8 cellular contexts compared by ENCODE assay signal in genomic region chr5:50667653-50668403, GRCh38. TPM values are rescaled to one million over a fixed set of nuclear protein-coding genes. Genes with fewer than 3 reads are reported as not detected.
A peak's percentile ranks its signal among the peaks of the same experiment; 100 is the strongest.
DNase-seq lines count a peak whose midpoint lies in the region; ATAC-seq, FAIRE-seq and TF ChIP-seq lines count a peak whose summit lies in the region.

No MANE protein-coding gene starts in this region.

- H3K4me3 ChIP-seq in KMS-11 (IDR thresholded peaks at IDR 0.05; ENCODE audit: insufficient read depth, low read depth, low read length) (peak overlapping the region; percentile 48), GM12878 (peak overlapping the region; percentile 81)

- no TSS peak for BruUV-seq in GM12878 (replicated peaks; lab: Mats Ljungman, UMichigan)

- H2AFZ ChIP-seq in KMS-11 (ENCODE audit: low read depth) (peak overlapping the region; percentile 72), GM12878 (ENCODE audit: control insufficient read depth, low read depth, low read length) (peak overlapping the region; percentile 60)

- no peak for FAIRE-seq in GM12878 (lab: Jason Lieb, UNC)

- under 1% methylated on average over 34 of the region's 43 CpGs for WGBS in GM12878 (ENCODE audit: insufficient coverage, insufficient replicate concordance, low lambda C conversion rate, missing lambda C conversion rate)

- POLR2A ChIA-PET in GM12878 (lab: Charles Lee) = interaction anchor here (0.6 to 1.5 kb wide), 8 partner anchors 17 to 222 kb away, joined by 3 to 5 read pairs (median 3); no protein-coding TSS in a partner anchor

- H3K9ac ChIP-seq in KMS-11 (peak overlapping the region; percentile 96), GM12878 (ENCODE audit: control insufficient read depth, insufficient read depth, low read length) (peak overlapping the region; percentile 79)

- peak; percentile 89 for ATAC-seq in GM21723 (IDR thresholded peaks at IDR 0.05; ENCODE audit: unreplicated experiment)
- peak; percentile 84 for ATAC-seq in GM12878

- H4K20me1 ChIP-seq in KMS-11 (ENCODE audit: insufficient read depth) = no peaks in the 10 kb centered on the region
- H4K20me1 ChIP-seq in GM12878 (ENCODE audit: control insufficient read depth, insufficient read depth) = no peaks in the 10 kb centered on the region

- H3K36me3 ChIP-seq in KMS-11 (ENCODE audit: insufficient read depth) = no peaks in the 10 kb centered on the region
- H3K36me3 ChIP-seq in GM12878 (ENCODE audit: control insufficient read depth in 2 of 2, insufficient read depth in 2 of 2, low read length in 1 of 2) = no peaks in the 10 kb centered on the region; a peak in 2 of 4 replicates

- intact Hi-C loops in GM12878 (cut with micrococcal nuclease; ENCODE audit: unreplicated experiment) = loop anchor here (1.0 to 5.0 kb wide), 5 partner anchors 43 to 221 kb away; no protein-coding TSS in a partner anchor

- TF ChIP-seq EP300 in GM12878 (IDR thresholded peaks at IDR 0.05; ENCODE audit: borderline replicate concordance in 1 of 2, control insufficient read depth in 1 of 2, low read depth in 2 of 2, low read length in 2 of 2) = no peak

- in situ Hi-C loops in GM12878 (cut with MboI) = loop anchor here (10.0 kb wide), 1 partner anchor 233 kb away; no protein-coding TSS in a partner anchor

- TF ChIP-seq CTCF in KMS-11 (conservative IDR thresholded peaks at IDR 0.05; ENCODE audit: low read depth, low read length) (no peak), GM12878 (IDR thresholded peaks at IDR 0.05 in 2 of 3, conservative IDR thresholded peaks at IDR 0.05 in 1 of 3; ENCODE audit: control insufficient read depth in 2 of 3, extremely low read depth in 1 of 3, insufficient read depth in 1 of 3, low read depth in 3 of 3, low read length in 3 of 3) (no peak)

- H3K4me1 ChIP-seq in KMS-11 (ENCODE audit: low read depth, poor library complexity, severe bottlenecking) (peaks cover 30% of the 10 kb centered on the region), GM12878 (ENCODE audit: control insufficient read depth, insufficient read depth, low read length) (peaks cover 4% of the 10 kb centered on the region; the same call in 1 of the 2 replicates)

- CTCF ChIA-PET in GM12878 (lab: Yijun Ruan, JAX) = interaction anchor here (1.2 to 1.5 kb wide), 3 partner anchors 25 to 101 kb away, joined by 3 to 4 read pairs (median 3); no protein-coding TSS in a partner anchor

- H3K9me3 ChIP-seq in GM12878 (replicated peaks; ENCODE audit: control insufficient read depth, insufficient read depth, low read length) = no peaks in the 10 kb centered on the region

- peak; percentile 79 for TF ChIP-seq POLR2A in GM12878 (IDR thresholded peaks at IDR 0.05; ENCODE audit: low read depth, low read length)

- H3K27me3 ChIP-seq in KMS-11 (ENCODE audit: insufficient read depth, low read depth) (no peaks in the 10 kb centered on the region), GM12878 (replicated peaks in 1 of 2; ENCODE audit: control insufficient read depth in 2 of 2, insufficient read depth in 2 of 2, low read length in 1 of 2) (no peaks in the 10 kb centered on the region)

- DNase-seq in GF-D8 (lab: John Stamatoyannopoulos, UW) (peak; percentile 2), T-helper 9 cell (peak; percentile 85), GM12878 (ENCODE audit: low read depth, low spot score) (peak; percentile 55), iris pigment epithelial cell (ENCODE audit: low read depth) (peak; percentile 36), SKM-1 (lab: John Stamatoyannopoulos, UW; ENCODE audit: unreplicated experiment) (no peak)
- DNase-seq in stimulated activated CD4-positive, alpha-beta T cell treated with anti-CD3 and anti-CD28 coated beads, Interleukin-15, amount 100 ng/mL, for 48 hours (ENCODE audit: low read depth in 2 of 2) = peak; percentile 68 to 75

- H3K27ac ChIP-seq in KMS-11 = peak overlapping the region; percentile 87
- H3K27ac ChIP-seq in GM12878 (ENCODE audit: control insufficient read depth, insufficient read depth) = peak overlapping the region; percentile 91

- RAD21 ChIA-PET in GM12878 (lab: Charles Lee; ENCODE audit: unreplicated experiment) = interaction anchor here (1.5 kb wide), 1 partner anchor 78 kb away, joined by 7 read pairs; no protein-coding TSS in a partner anchor

- no peak; the same call in 1 of the 2 replicates for TF ChIP-seq RAD21 in GM12878 (IDR thresholded peaks at IDR 0.05; ENCODE audit: insufficient read depth, low read depth, low read length)

- SMC1A ChIA-PET in GM12878 (lab: Charles Lee; ENCODE audit: uncharacterized antibody, unreplicated experiment) = interaction anchor here (1.5 to 3.3 kb wide), 5 partner anchors 14 to 91 kb away, joined by 5 to 11 read pairs (median 6); no protein-coding TSS in a partner anchor

- peaks cover 28% of the 10 kb centered on the region for H3K79me2 ChIP-seq in KMS-11 (ENCODE audit: insufficient read depth, low read depth)
- peaks cover 57% of the 10 kb centered on the region for H3K79me2 ChIP-seq in GM12878 (ENCODE audit: control insufficient read depth, insufficient read depth, low read length)

- peak overlapping the region; percentile 88 for H3K4me2 ChIP-seq in KMS-11
- peak overlapping the region; percentile 94; the same call in 1 of the 2 replicates for H3K4me2 ChIP-seq in GM12878 (ENCODE audit: control insufficient read depth, insufficient read depth)

TF ChIP-seq in GM12878, 131 proteins besides CTCF, POLR2A, EP300 and RAD21 (continues in another document):
- TF ChIP-seq NBN (IDR thresholded peaks at IDR 0.05) (peak; percentile 73; the same call in 1 of the 2 replicates), JUNB (IDR thresholded peaks at IDR 0.05) (peak; percentile 26), ESRRA (IDR thresholded peaks at IDR 0.05; ENCODE audit: low read length) (no peak), BACH1 (IDR thresholded peaks at IDR 0.05; ENCODE audit: borderline replicate concordance) (peak; percentile 40; the same call in 1 of the 2 replicates), NFIC (IDR thresholded peaks at IDR 0.05; ENCODE audit: low read depth, low read length) (0 out of 2 replicates have a peak, but pooled peaks have one; percentile 47), BHLHE40 (IDR thresholded peaks at IDR 0.05; ENCODE audit: borderline replicate concordance in 1 of 2, low read depth in 2 of 2, low read length in 1 of 2) (no peak)
- TF ChIP-seq, protein P1, sequence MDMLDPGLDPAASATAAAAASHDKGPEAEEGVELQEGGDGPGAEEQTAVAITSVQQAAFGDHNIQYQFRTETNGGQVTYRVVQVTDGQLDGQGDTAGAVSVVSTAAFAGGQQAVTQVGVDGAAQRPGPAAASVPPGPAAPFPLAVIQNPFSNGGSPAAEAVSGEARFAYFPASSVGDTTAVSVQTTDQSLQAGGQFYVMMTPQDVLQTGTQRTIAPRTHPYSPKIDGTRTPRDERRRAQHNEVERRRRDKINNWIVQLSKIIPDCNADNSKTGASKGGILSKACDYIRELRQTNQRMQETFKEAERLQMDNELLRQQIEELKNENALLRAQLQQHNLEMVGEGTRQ (IDR thresholded peaks at IDR 0.05; ENCODE audit: borderline replicate concordance, low read depth, low read length) = no peak
- TF ChIP-seq, protein P2, sequence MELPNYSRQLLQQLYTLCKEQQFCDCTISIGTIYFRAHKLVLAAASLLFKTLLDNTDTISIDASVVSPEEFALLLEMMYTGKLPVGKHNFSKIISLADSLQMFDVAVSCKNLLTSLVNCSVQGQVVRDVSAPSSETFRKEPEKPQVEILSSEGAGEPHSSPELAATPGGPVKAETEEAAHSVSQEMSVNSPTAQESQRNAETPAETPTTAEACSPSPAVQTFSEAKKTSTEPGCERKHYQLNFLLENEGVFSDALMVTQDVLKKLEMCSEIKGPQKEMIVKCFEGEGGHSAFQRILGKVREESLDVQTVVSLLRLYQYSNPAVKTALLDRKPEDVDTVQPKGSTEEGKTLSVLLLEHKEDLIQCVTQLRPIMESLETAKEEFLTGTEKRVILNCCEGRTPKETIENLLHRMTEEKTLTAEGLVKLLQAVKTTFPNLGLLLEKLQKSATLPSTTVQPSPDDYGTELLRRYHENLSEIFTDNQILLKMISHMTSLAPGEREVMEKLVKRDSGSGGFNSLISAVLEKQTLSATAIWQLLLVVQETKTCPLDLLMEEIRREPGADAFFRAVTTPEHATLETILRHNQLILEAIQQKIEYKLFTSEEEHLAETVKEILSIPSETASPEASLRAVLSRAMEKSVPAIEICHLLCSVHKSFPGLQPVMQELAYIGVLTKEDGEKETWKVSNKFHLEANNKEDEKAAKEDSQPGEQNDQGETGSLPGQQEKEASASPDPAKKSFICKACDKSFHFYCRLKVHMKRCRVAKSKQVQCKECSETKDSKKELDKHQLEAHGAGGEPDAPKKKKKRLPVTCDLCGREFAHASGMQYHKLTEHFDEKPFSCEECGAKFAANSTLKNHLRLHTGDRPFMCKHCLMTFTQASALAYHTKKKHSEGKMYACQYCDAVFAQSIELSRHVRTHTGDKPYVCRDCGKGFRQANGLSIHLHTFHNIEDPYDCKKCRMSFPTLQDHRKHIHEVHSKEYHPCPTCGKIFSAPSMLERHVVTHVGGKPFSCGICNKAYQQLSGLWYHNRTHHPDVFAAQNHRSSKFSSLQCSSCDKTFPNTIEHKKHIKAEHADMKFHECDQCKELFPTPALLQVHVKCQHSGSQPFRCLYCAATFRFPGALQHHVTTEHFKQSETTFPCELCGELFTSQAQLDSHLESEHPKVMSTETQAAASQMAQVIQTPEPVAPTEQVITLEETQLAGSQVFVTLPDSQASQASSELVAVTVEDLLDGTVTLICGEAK (IDR thresholded peaks at IDR 0.05; ENCODE audit: borderline replicate concordance) = no peak; the same call in 1 of the 2 replicates

RNA-seq across cellular contexts. Expression of gene PARP8, which starts 1.4 kb away (rescaled TPM):
- 266 and 283 TPM in 2 replicates for total RNA-seq in GM12878 (2013; cell fraction: nucleolus; rRNA removed)
- 18.8 and 28.2 TPM in 2 replicates for total RNA-seq in GM12878 (2014; rRNA removed)
- 33.9 and 37.6 TPM in 2 replicates for total RNA-seq in GM12878 (2014; rRNA removed; fragmentation: Illumina TruSeq; extraction: Trizol)
- total RNA-seq in GM12878 (2021) = 34.5 and 37.0 TPM in 2 replicates
- polyA plus RNA-seq in GM12878 (2011; ENCODE audit: low read depth) = 16.4 TPM
- 65.2 and 92.4 TPM in 2 replicates for polyA plus RNA-seq in GM12878 (2011; rRNA removed)
- 35.4 and 36.7 TPM in 2 replicates for polyA plus RNA-seq in GM12878 (2011; cell fraction: cytosol; rRNA removed)
- 80.6 and 103 TPM in 2 replicates for polyA plus RNA-seq in GM12878 (2011; cell fraction: nucleus; rRNA removed)
- polyA plus RNA-seq in GM12878 (2012) = 18.9 and 24.8 TPM in 2 replicates
- polyA plus RNA-seq in GM12878 (2014; fragmentation: Illumina TruSeq; extraction: Trizol) = 32.3 and 43.8 TPM in 2 replicates
- 10 to 100 TPM in 1 of 2 experiments, 1 to 10 TPM in 1; 9.1 to 11.9 TPM for polyA plus RNA-seq in GM12878 (2014; fragmentation: Nextera tagmentation; extraction: Ambion mirVana)
- polyA plus RNA-seq in GM12878 (2014; rRNA removed) = 21.7 and 23.4 TPM in 2 replicates
- 10 to 100 TPM; 16.0 to 19.5 TPM for polyA plus RNA-seq in GM12878 (2016; fragmentation: Nextera tagmentation; extraction: Ambion mirVana)
- 114 and 133 TPM in 2 replicates for polyA minus RNA-seq in GM12878 (2011; rRNA and poly(A)+ RNA removed)
- polyA minus RNA-seq in GM12878 (2011; cell fraction: cytosol; rRNA and poly(A)+ RNA removed) = 23.8 and 24.2 TPM in 2 replicates
- 185 and 276 TPM in 2 replicates for polyA minus RNA-seq in GM12878 (2011; cell fraction: nucleus; rRNA and poly(A)+ RNA removed)
